Comparison of ENCODE assay signal across 9 cellular contexts in the genomic region with DNA sequence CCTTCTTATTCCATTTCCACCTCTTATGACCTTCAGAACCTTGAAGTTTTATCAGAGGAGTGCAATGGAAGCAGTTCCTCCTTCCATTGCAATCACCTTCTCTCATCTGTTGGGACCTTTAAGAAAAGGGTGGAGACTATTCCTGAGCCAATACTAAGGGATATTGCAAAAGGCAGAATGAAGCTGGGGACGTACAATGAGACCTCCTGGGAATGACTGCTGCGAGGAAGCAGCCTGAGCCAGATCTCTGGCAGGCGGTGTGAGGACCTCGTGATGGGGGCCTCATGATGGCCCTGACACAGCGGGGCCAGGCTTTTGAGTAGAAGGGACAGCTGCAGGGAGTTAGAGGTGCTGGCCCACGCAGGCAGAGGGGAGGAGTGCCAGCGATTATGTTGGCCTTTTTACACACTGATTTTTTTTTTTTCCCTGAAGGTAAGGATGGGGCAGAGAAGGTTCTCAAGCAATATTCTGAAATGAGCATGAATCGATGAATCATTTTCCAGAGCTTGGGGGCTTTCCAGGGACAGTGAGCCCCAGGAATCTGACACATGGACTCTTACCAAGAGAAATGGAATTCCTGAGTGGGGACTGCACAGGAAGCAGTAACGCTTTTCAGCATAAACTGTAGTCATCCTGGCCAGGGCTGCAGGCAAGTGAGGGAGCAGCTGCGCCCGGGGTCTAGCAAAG. TPM values are rescaled to one million over a fixed set of nuclear protein-coding genes. Genes with fewer than 3 reads are reported as not detected.
DNase-seq lines count a peak whose midpoint lies in the region; ATAC-seq and TF ChIP-seq lines count a peak whose summit lies in the region.
"Had no signal": no experiment of that assay in that cellular context is flagged by ENCODE, and none has a peak within 500 bp of the region (broad histone marks: within the 10 kb centered on the region; RNA-seq: fewer than 3 reads in every experiment).

No MANE protein-coding gene starts in this region.

- no peak for TF ChIP-seq CTCF in A673 (conservative IDR thresholded peaks at IDR 0.05; ENCODE audit: low read depth, low read length)

- ATAC-seq in activated T-helper 17 cell treated with anti-CD3 and anti-CD28 coated beads, Interleukin-2, amount 50 U/mL, for 72 hours (replicated peaks): no peak
- no peak for ATAC-seq in HG02970 (IDR thresholded peaks at IDR 0.05; ENCODE audit: low FRiP score, unreplicated experiment)

- intact Hi-C loops in A673 (cut with micrococcal nuclease; ENCODE audit: unreplicated experiment): loop anchor here (10.0 kb wide), 1 partner anchor 227 kb away; no protein-coding TSS in a partner anchor

- H3K9ac ChIP-seq in mucosa of rectum (ENCODE audit: low read depth in 1 of 2, low read length in 2 of 2): no peak overlapping the region
- H3K9ac ChIP-seq: BLaER1 treated with 17β-estradiol and CSF1 and Interleukin-3, amounts not matched to agents 10 nM and 100 nM had no signal

- H3K4me3 ChIP-seq in A673 (ENCODE audit: low read depth, low read length, poor library complexity, severe bottlenecking) (no peak overlapping the region), mucosa of rectum (ENCODE audit: low read length in 2 of 2) (no peak overlapping the region)
- H3K4me3 ChIP-seq: BLaER1 treated with 17β-estradiol and CSF1 and Interleukin-3, amounts not matched to agents 10 nM and 100 nM had no signal

- BruUV-seq in A673 (replicated peaks; lab: Mats Ljungman, UMichigan): no TSS peak

- H3K27ac Mint-ChIP-seq in activated T-helper 17 cell treated with anti-CD3 and anti-CD28 coated beads, Interleukin-2, amount 50 U/mL, for 72 hours: no peak overlapping the region

- no peak for TF ChIP-seq POLR2A in erythroblast (IDR thresholded peaks at IDR 0.05; ENCODE audit: low read length)

- no peaks in the 10 kb centered on the region for H3K4me1 Mint-ChIP-seq in activated T-helper 17 cell treated with anti-CD3 and anti-CD28 coated beads, Interleukin-2, amount 50 U/mL, for 72 hours

- H3K4me1 ChIP-seq in A673 (ENCODE audit: insufficient read depth, low read length, poor library complexity, severe bottlenecking) (peaks cover 24% of the 10 kb centered on the region), mucosa of rectum (ENCODE audit: control insufficient read depth in 2 of 2, insufficient read depth in 2 of 2, low read length in 2 of 2) (peaks cover 0 to 3% of the 10 kb centered on the region in 2 donors)
- H3K4me1 ChIP-seq: BLaER1 treated with 17β-estradiol and CSF1 and Interleukin-3, amounts not matched to agents 10 nM and 100 nM had no signal

- no peaks in the 10 kb centered on the region for H3K9me3 Mint-ChIP-seq in activated T-helper 17 cell treated with anti-CD3 and anti-CD28 coated beads, Interleukin-2, amount 50 U/mL, for 72 hours

- POLR2A ChIA-PET in A673 (lab: Charles Lee; ENCODE audit: low non-redundant PET): no interaction called here

- H3K9me3 ChIP-seq in A673 (ENCODE audit: low read depth, low read length, poor library complexity, severe bottlenecking): no peaks in the 10 kb centered on the region
- H3K9me3 ChIP-seq in mucosa of rectum (ENCODE audit: control insufficient read depth in 2 of 2, low read length in 2 of 2): no peaks in the 10 kb centered on the region

- no peaks in the 10 kb centered on the region for H3K36me3 Mint-ChIP-seq in activated T-helper 17 cell treated with anti-CD3 and anti-CD28 coated beads, Interleukin-2, amount 50 U/mL, for 72 hours (ENCODE audit: low read depth)

- no peaks in the 10 kb centered on the region for H3K27me3 ChIP-seq in A673 (replicated peaks; ENCODE audit: insufficient read depth, low read depth, low read length, poor library complexity)
- no peaks in the 10 kb centered on the region for H3K27me3 ChIP-seq in mucosa of rectum (ENCODE audit: control insufficient read depth in 2 of 2, insufficient read depth in 2 of 2, low read length in 2 of 2)
- H3K27me3 ChIP-seq: BLaER1 treated with 17β-estradiol and CSF1 and Interleukin-3, amounts not matched to agents 10 nM and 100 nM had no signal

- CTCF ChIA-PET in A673 (lab: Charles Lee): interaction anchor here (0.9 kb wide), 1 partner anchor 76 kb away, joined by 3 read pairs; no protein-coding TSS in a partner anchor

- H3K4me3 Mint-ChIP-seq in activated T-helper 17 cell treated with anti-CD3 and anti-CD28 coated beads, Interleukin-2, amount 50 U/mL, for 72 hours: no peak overlapping the region

- H3K27ac ChIP-seq in A673 (ENCODE audit: low read depth, low read length, poor library complexity, severe bottlenecking) (no peak overlapping the region), mucosa of rectum (ENCODE audit: low read depth in 2 of 2, low read length in 2 of 2) (peak overlapping the region; percentile 13 to 18)
- H3K27ac ChIP-seq: BLaER1 treated with 17β-estradiol and CSF1 and Interleukin-3, amounts not matched to agents 10 nM and 100 nM had no signal

- H3K27me3 Mint-ChIP-seq in activated T-helper 17 cell treated with anti-CD3 and anti-CD28 coated beads, Interleukin-2, amount 50 U/mL, for 72 hours: peaks cover 25% of the 10 kb centered on the region

- peak; percentile 49 for DNase-seq in A673 (ENCODE audit: low spot score)
- peak; percentile 21 to 35 for DNase-seq in erythroblast (lab: John Stamatoyannopoulos, UW)
- no peak for DNase-seq in T-helper 2 cell
- no peak for DNase-seq in GDM1 (lab: John Stamatoyannopoulos, UW)

- H3K36me3 ChIP-seq in A673 (ENCODE audit: insufficient read depth, low read length, poor library complexity, severe bottlenecking) (no peaks in the 10 kb centered on the region), mucosa of rectum (ENCODE audit: control insufficient read depth in 2 of 2, insufficient read depth in 2 of 2, low read length in 2 of 2) (no peaks in the 10 kb centered on the region)
- H3K36me3 ChIP-seq: BLaER1 treated with 17β-estradiol and CSF1 and Interleukin-3, amounts not matched to agents 10 nM and 100 nM had no signal

TF ChIP-seq in PFSK-1, 5 proteins besides CTCF, POLR2A, EP300 and RAD21:
- TF ChIP-seq FOXP2 (optimal IDR thresholded peaks at IDR 0.05; ENCODE audit: borderline replicate concordance, extremely low read depth, extremely low read length, insufficient read depth) (no peak), POLR2AphosphoS5 (IDR thresholded peaks at IDR 0.05; ENCODE audit: low read depth, low read length) (0 out of 2 replicates have a peak, but pooled peaks have one; percentile 53)

RNA-seq across cellular contexts. Expression of a gene that starts 40.0 kb away (rescaled TPM):
- total RNA-seq in A673 (2021): 149 and 158 TPM in 2 replicates
- polyA plus RNA-seq in PFSK-1 (2012; ENCODE audit: insufficient read length, low read depth): 239 TPM
- total RNA-seq in activated T-helper 17 cell treated with anti-CD3 and anti-CD28 coated beads, Interleukin-2, amount 50 U/mL, for 72 hours: 10 to 100 TPM; 27.3 to 29.6 TPM

Comparison
In these comparisons a context has a peak if more than half of its experiments do, and no peak if none do; other contexts are left out.
1. DNase-seq: peak in A673 (single experiment) and erythroblast (2 of 2); none in T-helper 2 cell (0 of 5) and GDM1 (single experiment).